35 cellular contexts compared by ENCODE assay signal in genomic region chr1:216350186-216350585, GRCh38.
"Had no signal": no experiment of that assay in that cellular context is flagged by ENCODE, and none has a peak within 500 bp of the region (broad histone marks: within the 10 kb centered on the region; RNA-seq: fewer than 3 reads in every experiment).

No MANE protein-coding gene starts in this region.

- H3K4me3 ChIP-seq: MG63 had no signal

- H3K36me3 ChIP-seq: MG63 had no signal

- DNase-seq: Karpas-422, Kasumi-1, MG63, MM.1S, MV-4-11, NCI-H1048, NCI-H1092, NCI-H1092 treated with DMSO at 0.1 percent for 48 hours, NCI-H1105, NCI-H1105 treated with DMSO at 0.1 percent for 48 hours, NCI-H1417, NCI-H1417 treated with DMSO at 0.1 percent for 48 hours, NCI-H1436, NCI-H1436 treated with DMSO at 0.1 percent for 48 hours, NCI-H146, NCI-H1694, NCI-H1694 treated with DMSO at 0.1 percent for 48 hours, NCI-H187, NCI-H187 treated with DMSO at 0.1 percent for 48 hours, NCI-H1930, NCI-H2029, NCI-H2029 treated with DMSO at 0.1 percent for 48 hours, NCI-H2081, NCI-H2081 treated with DMSO at 0.1 percent for 48 hours, NCI-H2107, NCI-H2171, NCI-H2171 treated with DMSO at 0.1 percent for 48 hours, NCI-H2227 treated with DMSO at 0.1 percent for 48 hours, NCI-H226, NCI-H345, NCI-H446, NCI-H446 treated with DMSO at 0.1 percent for 48 hours, NCI-H510A, NCI-H510A treated with DMSO at 0.1 percent for 48 hours, NCI-H524 had no signal

- H3K27me3 ChIP-seq: MG63 had no signal
